8 cellular contexts compared by ENCODE assay signal in the genomic region with DNA sequence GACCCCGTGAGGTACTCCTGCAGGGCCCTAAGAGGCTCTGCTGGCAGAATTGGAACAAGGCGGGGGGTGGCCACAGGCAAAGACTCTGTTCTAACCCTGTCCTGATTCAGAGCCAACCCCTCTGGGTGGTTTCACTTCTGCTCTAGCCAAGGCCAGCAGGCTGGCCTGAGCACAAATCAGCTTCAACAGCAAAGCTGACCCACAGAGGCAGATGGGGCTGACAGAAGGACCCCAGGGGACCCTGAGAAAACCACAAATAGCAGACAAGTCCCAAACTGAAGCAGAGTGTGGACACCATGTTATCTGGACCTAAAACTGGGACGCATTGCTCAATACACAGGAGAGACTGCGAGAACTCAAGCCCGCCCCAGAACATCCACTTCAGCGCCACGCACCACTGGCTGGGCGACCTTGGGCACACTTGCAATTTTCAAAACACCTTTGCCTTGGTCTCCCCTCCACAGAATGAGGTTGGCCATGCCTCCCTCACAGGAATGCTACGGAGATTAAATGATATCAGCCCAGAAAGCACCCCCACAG.
DNase-seq lines count a peak whose midpoint lies in the region; ATAC-seq and TF ChIP-seq lines count a peak whose summit lies in the region.

No MANE protein-coding gene starts in this region.

- H3K4me1 ChIP-seq in lower lobe of right lung (peaks cover 13% of the 10 kb centered on the region), smooth muscle cell (ENCODE audit: low read depth) (no peaks in the 10 kb centered on the region)

- H3K36me3 ChIP-seq in lower lobe of right lung (no peaks in the 10 kb centered on the region), smooth muscle cell (ENCODE audit: low read depth) (no peaks in the 10 kb centered on the region)

- no peaks in the 10 kb centered on the region for H3K9me3 ChIP-seq in lower lobe of right lung
- no peaks in the 10 kb centered on the region for H3K9me3 ChIP-seq in smooth muscle cell (replicated peaks; ENCODE audit: low read depth)

- H2AFZ ChIP-seq in smooth muscle cell (ENCODE audit: low read depth): no peak overlapping the region

- no peak overlapping the region for H3K9ac ChIP-seq in smooth muscle cell (ENCODE audit: low read depth)

- H3K27me3 ChIP-seq in lower lobe of right lung (ENCODE audit: low read depth): no peaks in the 10 kb centered on the region
- H3K27me3 ChIP-seq in smooth muscle cell (ENCODE audit: low read depth): no peaks in the 10 kb centered on the region

- no peak for TF ChIP-seq CTCF in GM13977 (IDR thresholded peaks at IDR 0.05; ENCODE audit: extremely low read depth, insufficient read depth, missing control alignments)
- no peak for TF ChIP-seq CTCF in lower lobe of right lung (IDR thresholded peaks at IDR 0.05)
- TF ChIP-seq CTCF in smooth muscle cell (IDR thresholded peaks at IDR 0.05; ENCODE audit: borderline replicate concordance, insufficient read depth, poor library complexity, severe bottlenecking): no peak

- no peak overlapping the region for H3K4me3 ChIP-seq in lower lobe of right lung
- no peak overlapping the region for H3K4me3 ChIP-seq in smooth muscle cell

- in situ Hi-C loops in GM13977 (cut with MboI; ENCODE audit: low pct_unique_long_range_greater_than_20kb, low sequenced_read_pairs, unreplicated experiment): no loop called here

- 94% methylated on average over 9 of the region's 9 CpGs for WGBS in smooth muscle cell (ENCODE audit: low lambda C conversion rate)

- H3F3A ChIP-seq in smooth muscle cell (ENCODE audit: low read depth): no peaks in the 10 kb centered on the region

- H3K79me2 ChIP-seq in smooth muscle cell (ENCODE audit: low read depth): no peaks in the 10 kb centered on the region

- no peaks in the 10 kb centered on the region for H4K20me1 ChIP-seq in smooth muscle cell (ENCODE audit: low read depth)

- no peak overlapping the region for H3K27ac ChIP-seq in lower lobe of right lung
- H3K27ac ChIP-seq in smooth muscle cell (ENCODE audit: low read depth): no peak overlapping the region

- peak; percentile 91 for ATAC-seq in GM21717 (IDR thresholded peaks at IDR 0.05; ENCODE audit: unreplicated experiment)
- peak; percentile 64 for ATAC-seq in HG03575 (IDR thresholded peaks at IDR 0.05; ENCODE audit: extremely low read depth, insufficient number of reproducible peaks, low FRiP score, unreplicated experiment)
- peak; percentile 49 to 68 for ATAC-seq in lower lobe of right lung

- intact Hi-C loops in lower lobe of right lung (cut with DNase I): no loop called here

- DNase-seq in GM13977 (ENCODE audit: low spot score) (peak; percentile 84), lower lobe of right lung (no peak), NCI-H1417 treated with DMSO at 0.1 percent for 48 hours (lab: John Stamatoyannopoulos, UW) (no peak), NCI-H1694 (lab: John Stamatoyannopoulos, UW) (no peak), smooth muscle cell (lab: John Stamatoyannopoulos, UW; ENCODE audit: unreplicated experiment) (no peak)
- DNase-seq in stimulated activated CD4-positive, alpha-beta T cell treated with anti-CD3 and anti-CD28 coated beads, Interleukin-4, amount 100 ng/mL, for 1 hour: no peak

- no peak overlapping the region for H3K4me2 ChIP-seq in smooth muscle cell
